2 cellular contexts compared by ENCODE assay signal in the genomic region with DNA sequence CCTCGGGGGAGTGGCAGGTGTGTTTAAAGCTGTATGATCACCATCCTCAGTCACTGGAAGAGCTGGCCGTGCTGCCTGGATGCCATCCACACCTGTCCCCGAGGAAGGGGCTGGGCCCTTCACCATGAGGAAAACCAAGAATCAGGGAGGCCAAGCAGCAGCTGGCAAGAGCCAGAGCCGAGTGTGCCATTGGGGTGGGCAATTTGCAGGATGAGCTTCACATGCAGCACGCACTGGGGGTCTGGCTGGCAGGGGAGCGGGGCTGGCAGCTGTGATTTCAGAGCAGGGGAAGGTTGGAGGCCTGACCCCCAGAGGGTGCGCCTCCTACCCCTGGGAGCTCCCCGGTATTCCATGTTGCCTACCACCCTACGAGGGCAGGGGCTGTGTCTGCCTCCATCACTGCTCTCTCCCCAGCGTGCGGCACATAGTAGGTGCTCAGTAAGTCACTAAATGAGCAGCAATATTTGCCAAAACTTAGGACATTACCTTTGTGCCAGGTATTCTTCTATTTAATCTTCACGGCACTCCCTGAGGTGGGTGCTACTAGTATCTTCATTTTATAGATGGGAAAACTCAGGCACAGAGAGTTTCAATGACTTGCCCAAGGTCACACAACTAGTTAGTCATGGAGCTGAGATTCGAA.
TF ChIP-seq lines count a peak whose summit lies in the region.

No MANE protein-coding gene starts in this region.

TF ChIP-seq in HepG2, 621 proteins besides CTCF, POLR2A, EP300 and RAD21 (continued from another document):
- TF ChIP-seq U2AF1 (optimal IDR thresholded peaks at IDR 0.05; ENCODE audit: low read depth, low read length) (no peak), ZNF34 (CRISPR knock-in tag; IDR thresholded peaks at IDR 0.05; ENCODE audit: borderline replicate concordance) (no peak), SMC3 (IDR thresholded peaks at IDR 0.05; ENCODE audit: low read length) (no peak), ZSCAN21 (CRISPR knock-in tag; IDR thresholded peaks at IDR 0.05; ENCODE audit: borderline replicate concordance) (no peak), ZNF138 (CRISPR knock-in tag; IDR thresholded peaks at IDR 0.05; ENCODE audit: low read depth) (no peak), SIN3B (IDR thresholded peaks at IDR 0.05; ENCODE audit: low read length) (no peak), ZNF343 (CRISPR knock-in tag; IDR thresholded peaks at IDR 0.05) (no peak), NFE2L1 (CRISPR knock-in tag; IDR thresholded peaks at IDR 0.05; ENCODE audit: borderline replicate concordance) (no peak), ETV5 (CRISPR knock-in tag; IDR thresholded peaks at IDR 0.05; ENCODE audit: borderline replicate concordance) (no peak), SIX4 (CRISPR knock-in tag; IDR thresholded peaks at IDR 0.05) (no peak), KLF9 (CRISPR knock-in tag; IDR thresholded peaks at IDR 0.05; ENCODE audit: low read depth) (no peak), LCORL (IDR thresholded peaks at IDR 0.05) (no peak), LCORL (CRISPR knock-in tag; IDR thresholded peaks at IDR 0.05) (no peak), ATF1 (CRISPR knock-in tag; IDR thresholded peaks at IDR 0.05) (no peak)

TF ChIP-seq in WTC11, 78 proteins besides CTCF, POLR2A, EP300 and RAD21:
- TF ChIP-seq CREB1 (CRISPR knock-in tag; IDR thresholded peaks at IDR 0.05) = no peak
- TF ChIP-seq ZNF121 (CRISPR knock-in tag; IDR thresholded peaks at IDR 0.05) = no peak
- TF ChIP-seq FOXP4 (CRISPR knock-in tag; IDR thresholded peaks at IDR 0.05) = no peak
- no peak for TF ChIP-seq TCF7 (CRISPR knock-in tag; IDR thresholded peaks at IDR 0.05; ENCODE audit: low read depth)
- no peak for TF ChIP-seq ZNF532 (CRISPR knock-in tag; IDR thresholded peaks at IDR 0.05; ENCODE audit: borderline replicate concordance)
- TF ChIP-seq NFYB (CRISPR knock-in tag; conservative IDR thresholded peaks at IDR 0.05; ENCODE audit: low read depth) = no peak
- TF ChIP-seq ELF4 (CRISPR knock-in tag; IDR thresholded peaks at IDR 0.05; ENCODE audit: low read depth) = no peak
- no peak for TF ChIP-seq ZNF423 (CRISPR knock-in tag; IDR thresholded peaks at IDR 0.05)
- no peak for TF ChIP-seq NR1H2 (CRISPR knock-in tag; IDR thresholded peaks at IDR 0.05)
- no peak for TF ChIP-seq ZNF396 (CRISPR knock-in tag; IDR thresholded peaks at IDR 0.05; ENCODE audit: borderline replicate concordance)
